1 cellular context compared by ENCODE assay signal in genomic region chr22:30326704-30327362, GRCh38.
A peak's percentile ranks its signal among the peaks of the same experiment; 100 is the strongest.
TF ChIP-seq lines count a peak whose summit lies in the region.

A gene with protein sequence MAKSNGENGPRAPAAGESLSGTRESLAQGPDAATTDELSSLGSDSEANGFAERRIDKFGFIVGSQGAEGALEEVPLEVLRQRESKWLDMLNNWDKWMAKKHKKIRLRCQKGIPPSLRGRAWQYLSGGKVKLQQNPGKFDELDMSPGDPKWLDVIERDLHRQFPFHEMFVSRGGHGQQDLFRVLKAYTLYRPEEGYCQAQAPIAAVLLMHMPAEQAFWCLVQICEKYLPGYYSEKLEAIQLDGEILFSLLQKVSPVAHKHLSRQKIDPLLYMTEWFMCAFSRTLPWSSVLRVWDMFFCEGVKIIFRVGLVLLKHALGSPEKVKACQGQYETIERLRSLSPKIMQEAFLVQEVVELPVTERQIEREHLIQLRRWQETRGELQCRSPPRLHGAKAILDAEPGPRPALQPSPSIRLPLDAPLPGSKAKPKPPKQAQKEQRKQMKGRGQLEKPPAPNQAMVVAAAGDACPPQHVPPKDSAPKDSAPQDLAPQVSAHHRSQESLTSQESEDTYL (minus strand): TSS chr22:30326941. CDS start chr22:30326881, 60 bp downstream.

TF ChIP-seq in HepG2, 621 proteins besides CTCF, POLR2A, EP300 and RAD21 (continued from another document):
- TF ChIP-seq BCLAF1 (IDR thresholded peaks at IDR 0.05) = no peak
- TF ChIP-seq NBN (conservative IDR thresholded peaks at IDR 0.05) = no peak
- TF ChIP-seq ZNF879 (CRISPR knock-in tag; IDR thresholded peaks at IDR 0.05) = no peak
- TF ChIP-seq FOXK1 (CRISPR knock-in tag; IDR thresholded peaks at IDR 0.05; ENCODE audit: borderline replicate concordance, low read depth) = no peak
- TF ChIP-seq MTF2 (CRISPR knock-in tag; IDR thresholded peaks at IDR 0.05; ENCODE audit: borderline replicate concordance) = no peak
- TF ChIP-seq ZMYM2 (CRISPR knock-in tag; IDR thresholded peaks at IDR 0.05) = no peak
- TF ChIP-seq ZNF367 (CRISPR knock-in tag; IDR thresholded peaks at IDR 0.05; ENCODE audit: borderline replicate concordance) = no peak
- TF ChIP-seq RBFOX2 (IDR thresholded peaks at IDR 0.05; ENCODE audit: low read depth, low read length) = peak; percentile 68
- no peak for TF ChIP-seq ZNF614 (CRISPR knock-in tag; IDR thresholded peaks at IDR 0.05; ENCODE audit: borderline replicate concordance)
- TF ChIP-seq ZSCAN31 (CRISPR knock-in tag; IDR thresholded peaks at IDR 0.05; ENCODE audit: low read depth) = peak; percentile 60; the same call in 1 of the 2 replicates
- peak; percentile 86 for TF ChIP-seq ELF1 (CRISPR knock-in tag; IDR thresholded peaks at IDR 0.05)
- TF ChIP-seq DNMT3B (CRISPR knock-in tag; conservative IDR thresholded peaks at IDR 0.05) = no peak
- TF ChIP-seq KMT2B (CRISPR knock-in tag; IDR thresholded peaks at IDR 0.05) = peak; percentile 43; the same call in 1 of the 2 replicates
- TF ChIP-seq, protein P1, sequence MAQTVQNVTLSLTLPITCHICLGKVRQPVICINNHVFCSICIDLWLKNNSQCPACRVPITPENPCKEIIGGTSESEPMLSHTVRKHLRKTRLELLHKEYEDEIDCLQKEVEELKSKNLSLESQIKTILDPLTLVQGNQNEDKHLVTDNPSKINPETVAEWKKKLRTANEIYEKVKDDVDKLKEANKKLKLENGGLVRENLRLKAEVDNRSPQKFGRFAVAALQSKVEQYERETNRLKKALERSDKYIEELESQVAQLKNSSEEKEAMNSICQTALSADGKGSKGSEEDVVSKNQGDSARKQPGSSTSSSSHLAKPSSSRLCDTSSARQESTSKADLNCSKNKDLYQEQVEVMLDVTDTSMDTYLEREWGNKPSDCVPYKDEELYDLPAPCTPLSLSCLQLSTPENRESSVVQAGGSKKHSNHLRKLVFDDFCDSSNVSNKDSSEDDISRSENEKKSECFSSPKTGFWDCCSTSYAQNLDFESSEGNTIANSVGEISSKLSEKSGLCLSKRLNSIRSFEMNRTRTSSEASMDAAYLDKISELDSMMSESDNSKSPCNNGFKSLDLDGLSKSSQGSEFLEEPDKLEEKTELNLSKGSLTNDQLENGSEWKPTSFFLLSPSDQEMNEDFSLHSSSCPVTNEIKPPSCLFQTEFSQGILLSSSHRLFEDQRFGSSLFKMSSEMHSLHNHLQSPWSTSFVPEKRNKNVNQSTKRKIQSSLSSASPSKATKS (CRISPR knock-in tag; IDR thresholded peaks at IDR 0.05) = no peak
- TF ChIP-seq SNRNP70 (IDR thresholded peaks at IDR 0.05; ENCODE audit: low read depth, low read length) = no peak
- no peak for TF ChIP-seq NRL (CRISPR knock-in tag; IDR thresholded peaks at IDR 0.05; ENCODE audit: borderline replicate concordance)
- TF ChIP-seq, protein P2, sequence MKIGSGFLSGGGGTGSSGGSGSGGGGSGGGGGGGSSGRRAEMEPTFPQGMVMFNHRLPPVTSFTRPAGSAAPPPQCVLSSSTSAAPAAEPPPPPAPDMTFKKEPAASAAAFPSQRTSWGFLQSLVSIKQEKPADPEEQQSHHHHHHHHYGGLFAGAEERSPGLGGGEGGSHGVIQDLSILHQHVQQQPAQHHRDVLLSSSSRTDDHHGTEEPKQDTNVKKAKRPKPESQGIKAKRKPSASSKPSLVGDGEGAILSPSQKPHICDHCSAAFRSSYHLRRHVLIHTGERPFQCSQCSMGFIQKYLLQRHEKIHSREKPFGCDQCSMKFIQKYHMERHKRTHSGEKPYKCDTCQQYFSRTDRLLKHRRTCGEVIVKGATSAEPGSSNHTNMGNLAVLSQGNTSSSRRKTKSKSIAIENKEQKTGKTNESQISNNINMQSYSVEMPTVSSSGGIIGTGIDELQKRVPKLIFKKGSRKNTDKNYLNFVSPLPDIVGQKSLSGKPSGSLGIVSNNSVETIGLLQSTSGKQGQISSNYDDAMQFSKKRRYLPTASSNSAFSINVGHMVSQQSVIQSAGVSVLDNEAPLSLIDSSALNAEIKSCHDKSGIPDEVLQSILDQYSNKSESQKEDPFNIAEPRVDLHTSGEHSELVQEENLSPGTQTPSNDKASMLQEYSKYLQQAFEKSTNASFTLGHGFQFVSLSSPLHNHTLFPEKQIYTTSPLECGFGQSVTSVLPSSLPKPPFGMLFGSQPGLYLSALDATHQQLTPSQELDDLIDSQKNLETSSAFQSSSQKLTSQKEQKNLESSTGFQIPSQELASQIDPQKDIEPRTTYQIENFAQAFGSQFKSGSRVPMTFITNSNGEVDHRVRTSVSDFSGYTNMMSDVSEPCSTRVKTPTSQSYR (CRISPR knock-in tag; IDR thresholded peaks at IDR 0.05; ENCODE audit: borderline replicate concordance) = no peak
- no peak for TF ChIP-seq ZBTB49 (CRISPR knock-in tag; IDR thresholded peaks at IDR 0.05; ENCODE audit: borderline replicate concordance)
- TF ChIP-seq, protein P3, sequence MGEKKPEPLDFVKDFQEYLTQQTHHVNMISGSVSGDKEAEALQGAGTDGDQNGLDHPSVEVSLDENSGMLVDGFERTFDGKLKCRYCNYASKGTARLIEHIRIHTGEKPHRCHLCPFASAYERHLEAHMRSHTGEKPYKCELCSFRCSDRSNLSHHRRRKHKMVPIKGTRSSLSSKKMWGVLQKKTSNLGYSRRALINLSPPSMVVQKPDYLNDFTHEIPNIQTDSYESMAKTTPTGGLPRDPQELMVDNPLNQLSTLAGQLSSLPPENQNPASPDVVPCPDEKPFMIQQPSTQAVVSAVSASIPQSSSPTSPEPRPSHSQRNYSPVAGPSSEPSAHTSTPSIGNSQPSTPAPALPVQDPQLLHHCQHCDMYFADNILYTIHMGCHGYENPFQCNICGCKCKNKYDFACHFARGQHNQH (CRISPR knock-in tag; IDR thresholded peaks at IDR 0.05) = 0 out of 2 replicates have a peak, but pooled peaks have one; percentile 9
- peak; percentile 20; the same call in 1 of the 2 replicates for TF ChIP-seq POLR2AphosphoS5 (IDR thresholded peaks at IDR 0.05; ENCODE audit: low read depth, low read length)
- no peak for TF ChIP-seq SMC3 (IDR thresholded peaks at IDR 0.05; ENCODE audit: low read length)
- TF ChIP-seq ASH2L (IDR thresholded peaks at IDR 0.05; ENCODE audit: insufficient read length, low read depth, low read length) = peak; percentile 43
- TF ChIP-seq TOE1 (CRISPR knock-in tag; IDR thresholded peaks at IDR 0.05) = no peak
- TF ChIP-seq ZNF543 (CRISPR knock-in tag; IDR thresholded peaks at IDR 0.05) = no peak
- peak; percentile 86 for TF ChIP-seq ZFY (CRISPR knock-in tag; IDR thresholded peaks at IDR 0.05)
- peak; percentile 52 for TF ChIP-seq NFYC (CRISPR knock-in tag; IDR thresholded peaks at IDR 0.05)
- TF ChIP-seq ATF4 (CRISPR knock-in tag; IDR thresholded peaks at IDR 0.05) = no peak
- no peak for TF ChIP-seq ZNF468 (CRISPR knock-in tag; IDR thresholded peaks at IDR 0.05)
- 0 out of 2 replicates have a peak, but pooled peaks have one; percentile 19 for TF ChIP-seq YEATS2 (CRISPR knock-in tag; IDR thresholded peaks at IDR 0.05; ENCODE audit: borderline replicate concordance)
- no peak; the same call in 1 of the 2 replicates for TF ChIP-seq DMAP1 (CRISPR knock-in tag; IDR thresholded peaks at IDR 0.05)
- TF ChIP-seq, protein P4, sequence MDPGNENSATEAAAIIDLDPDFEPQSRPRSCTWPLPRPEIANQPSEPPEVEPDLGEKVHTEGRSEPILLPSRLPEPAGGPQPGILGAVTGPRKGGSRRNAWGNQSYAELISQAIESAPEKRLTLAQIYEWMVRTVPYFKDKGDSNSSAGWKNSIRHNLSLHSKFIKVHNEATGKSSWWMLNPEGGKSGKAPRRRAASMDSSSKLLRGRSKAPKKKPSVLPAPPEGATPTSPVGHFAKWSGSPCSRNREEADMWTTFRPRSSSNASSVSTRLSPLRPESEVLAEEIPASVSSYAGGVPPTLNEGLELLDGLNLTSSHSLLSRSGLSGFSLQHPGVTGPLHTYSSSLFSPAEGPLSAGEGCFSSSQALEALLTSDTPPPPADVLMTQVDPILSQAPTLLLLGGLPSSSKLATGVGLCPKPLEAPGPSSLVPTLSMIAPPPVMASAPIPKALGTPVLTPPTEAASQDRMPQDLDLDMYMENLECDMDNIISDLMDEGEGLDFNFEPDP (CRISPR knock-in tag; conservative IDR thresholded peaks at IDR 0.05) = no peak
- TF ChIP-seq SRF (IDR thresholded peaks at IDR 0.05; ENCODE audit: low read depth, low read length) = no peak
